8 cellular contexts compared by ENCODE assay signal in the genomic region with DNA sequence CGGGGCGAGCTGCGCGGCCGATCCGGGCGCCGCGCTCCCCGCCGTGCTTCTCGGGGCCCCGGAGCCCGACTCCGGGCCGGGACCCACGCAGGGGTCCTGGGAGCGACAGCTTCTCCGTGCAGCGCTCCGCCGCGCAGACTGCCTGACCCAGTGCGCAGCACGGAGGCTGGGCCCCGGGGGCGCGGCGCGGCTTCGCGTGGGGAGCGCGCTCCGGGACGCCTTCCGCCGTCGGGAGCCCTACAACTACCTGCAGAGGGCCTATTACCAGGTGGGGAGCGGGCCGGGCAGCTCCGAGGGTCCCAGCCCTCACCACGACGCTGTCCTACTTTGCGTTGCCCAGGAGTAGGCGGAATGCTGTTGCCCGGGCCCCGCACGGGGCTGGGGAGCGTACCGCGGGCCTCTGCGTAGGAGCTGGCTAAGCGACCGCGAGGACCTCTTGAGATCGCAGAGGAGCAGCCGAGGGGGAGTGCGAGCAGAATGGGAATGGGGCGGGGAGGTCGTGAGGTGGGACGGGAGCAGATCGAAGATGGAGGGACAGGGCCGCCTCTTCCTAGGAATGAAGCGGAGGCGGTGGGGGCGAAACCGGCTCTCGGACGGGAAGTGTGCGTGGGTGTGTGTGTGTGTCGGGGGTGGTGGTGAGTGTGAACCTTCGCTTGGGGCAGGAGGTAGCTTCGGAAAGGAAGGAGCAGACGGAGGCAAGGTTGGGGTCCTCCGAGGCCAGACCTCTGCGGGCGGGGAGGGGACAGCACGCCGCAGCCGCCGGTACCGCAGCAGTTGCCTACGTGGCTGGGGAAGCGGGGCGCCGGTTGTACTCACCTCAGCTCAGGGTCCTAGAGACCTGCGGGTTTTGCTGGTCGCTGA. TPM values are rescaled to one million over a fixed set of nuclear protein-coding genes. Genes with fewer than 3 reads are reported as not detected.
DNase-seq lines count a peak whose midpoint lies in the region; ATAC-seq and TF ChIP-seq lines count a peak whose summit lies in the region.

No MANE protein-coding gene starts in this region.

- DNase-seq in NCI-H2107 (lab: John Stamatoyannopoulos, UW) (peak; percentile 21), NCI-H2107 treated with DMSO at 0.1 percent for 48 hours (lab: John Stamatoyannopoulos, UW; ENCODE audit: unreplicated experiment) (no peak), SJSA1 (ENCODE audit: low read depth in 1 of 2, low spot score in 2 of 2) (no peak), astrocyte of the cerebellum (ENCODE audit: low read depth) (no peak), iPS DF 6.9 (ENCODE audit: low read depth, low spot score) (no peak), mesenteric fat pad (ENCODE audit: low spot score) (no peak)

- peak overlapping the region; percentile 86 for H3K9ac ChIP-seq in skeletal muscle satellite cell (ENCODE audit: low read depth, low read length)

- peaks cover 5% of the 10 kb centered on the region for H3K9me3 ChIP-seq in SJSA1 (replicated peaks)
- H3K9me3 ChIP-seq in iPS DF 6.9 (ENCODE audit: control insufficient read depth, insufficient read depth, low read length), result no peaks in the 10 kb centered on the region
- H3K9me3 ChIP-seq in skeletal muscle satellite cell (replicated peaks; ENCODE audit: low read length), result no peaks in the 10 kb centered on the region

- in situ Hi-C loops in astrocyte of the cerebellum (cut with HindIII; ENCODE audit: low sequenced_read_pairs), result no loop called here

- H3K4me1 ChIP-seq in SJSA1 (replicated peaks) (peaks cover 21% of the 10 kb centered on the region), iPS DF 6.9 (ENCODE audit: control insufficient read depth, insufficient read depth, low read length) (peaks cover 6% of the 10 kb centered on the region; the same call in 1 of the 2 replicates), skeletal muscle satellite cell (ENCODE audit: control insufficient read depth, insufficient read depth, low read length) (peaks cover 25% of the 10 kb centered on the region)

- H3K27me3 ChIP-seq in SJSA1 (replicated peaks) (peaks cover 73% of the 10 kb centered on the region), iPS DF 6.9 (ENCODE audit: control insufficient read depth, insufficient read depth, low read length) (no peaks in the 10 kb centered on the region), skeletal muscle satellite cell (ENCODE audit: control insufficient read depth, insufficient read depth, low read length) (peaks cover 4% of the 10 kb centered on the region)

- ATAC-seq in GM21390 (IDR thresholded peaks at IDR 0.05; ENCODE audit: unreplicated experiment), result no peak

- no peak for TF ChIP-seq CTCF in astrocyte of the cerebellum (IDR thresholded peaks at IDR 0.05; ENCODE audit: low read depth, low read length, missing control alignments)

- WGBS in iPS DF 6.9 (ENCODE audit: insufficient coverage, insufficient read length), result no CpG with 5 or more reads among the region's 89 CpGs

- H3K36me3 ChIP-seq in SJSA1 (0 out of 2 replicates have a peak, but pooled peaks cover 3% of the 10 kb centered on the region), iPS DF 6.9 (ENCODE audit: control insufficient read depth, insufficient read depth, low read length) (peaks cover 19% of the 10 kb centered on the region), skeletal muscle satellite cell (ENCODE audit: insufficient read depth, low read length) (peaks cover 31% of the 10 kb centered on the region)

- H3K4me3 ChIP-seq in SJSA1, result peak overlapping the region; percentile 35
- H3K4me3 ChIP-seq in astrocyte of the cerebellum (ENCODE audit: low read depth, low read length), result peak overlapping the region; percentile 92
- peak overlapping the region; percentile 98 for H3K4me3 ChIP-seq in iPS DF 6.9 (ENCODE audit: low read length)
- H3K4me3 ChIP-seq in skeletal muscle satellite cell (ENCODE audit: low read length), result peak overlapping the region; percentile 83

- H3K27ac ChIP-seq in SJSA1, result no peak overlapping the region
- H3K27ac ChIP-seq in iPS DF 6.9 (ENCODE audit: low read length), result no peak overlapping the region

- H3K4me2 ChIP-seq in skeletal muscle satellite cell (ENCODE audit: low read length), result peak overlapping the region; percentile 91

RNA-seq across cellular contexts. Expression of gene P3H3, which starts 0.7 kb away (rescaled TPM):
- 0.63 TPM in 1 of 2 replicates, not detected in the other for total RNA-seq in SJSA1 (2014; rRNA removed; shearing (Covaris generic))
- 51.7 and 52.4 TPM in 2 replicates for total RNA-seq in skeletal muscle satellite cell (2012; rRNA removed)
- 11.1 TPM for total RNA-seq in mesenteric fat pad

RNA-seq across cellular contexts. Expression of gene GPR162, which starts 7.3 kb away (rescaled TPM):
- total RNA-seq in SJSA1 (2014; rRNA removed; shearing (Covaris generic)), result 0.16 TPM in 1 of 2 replicates, not detected in the other
- 1.1 and 1.3 TPM in 2 replicates for total RNA-seq in skeletal muscle satellite cell (2012; rRNA removed)
- 7.0 TPM for total RNA-seq in mesenteric fat pad

RNA-seq across cellular contexts. Expression of gene GNB3, which starts 11.8 kb away (rescaled TPM):
- not detected in 2 replicates for total RNA-seq in SJSA1 (2014; rRNA removed; shearing (Covaris generic))
- total RNA-seq in skeletal muscle satellite cell (2012; rRNA removed), result 2.0 TPM in 2 replicates
- 1.2 TPM for total RNA-seq in mesenteric fat pad

RNA-seq across cellular contexts. Expression of gene CDCA3, which starts 22.2 kb away (rescaled TPM):
- total RNA-seq in SJSA1 (2014; rRNA removed; shearing (Covaris generic)), result 143 and 156 TPM in 2 replicates
- 11.2 and 25.3 TPM in 2 replicates for total RNA-seq in skeletal muscle satellite cell (2012; rRNA removed)
- 0.16 TPM for total RNA-seq in mesenteric fat pad

RNA-seq across cellular contexts. Expression of gene USP5, which starts 23.0 kb away (rescaled TPM):
- total RNA-seq in SJSA1 (2014; rRNA removed; shearing (Covaris generic)), result 121 and 150 TPM in 2 replicates
- total RNA-seq in skeletal muscle satellite cell (2012; rRNA removed), result 90.0 and 107 TPM in 2 replicates
- total RNA-seq in mesenteric fat pad, result 74.8 TPM

Comparison
In these comparisons a context has a peak if more than half of its experiments do, and no peak if none do; other contexts are left out.
1. H3K4me3 ChIP-seq: peak in every context shown above with its lines; median percentile 98 in iPS DF 6.9; 92 in astrocyte of the cerebellum; 83 in skeletal muscle satellite cell; 35 in SJSA1.